Comparison of ENCODE assay signal across 10 cellular contexts in the genomic region with DNA sequence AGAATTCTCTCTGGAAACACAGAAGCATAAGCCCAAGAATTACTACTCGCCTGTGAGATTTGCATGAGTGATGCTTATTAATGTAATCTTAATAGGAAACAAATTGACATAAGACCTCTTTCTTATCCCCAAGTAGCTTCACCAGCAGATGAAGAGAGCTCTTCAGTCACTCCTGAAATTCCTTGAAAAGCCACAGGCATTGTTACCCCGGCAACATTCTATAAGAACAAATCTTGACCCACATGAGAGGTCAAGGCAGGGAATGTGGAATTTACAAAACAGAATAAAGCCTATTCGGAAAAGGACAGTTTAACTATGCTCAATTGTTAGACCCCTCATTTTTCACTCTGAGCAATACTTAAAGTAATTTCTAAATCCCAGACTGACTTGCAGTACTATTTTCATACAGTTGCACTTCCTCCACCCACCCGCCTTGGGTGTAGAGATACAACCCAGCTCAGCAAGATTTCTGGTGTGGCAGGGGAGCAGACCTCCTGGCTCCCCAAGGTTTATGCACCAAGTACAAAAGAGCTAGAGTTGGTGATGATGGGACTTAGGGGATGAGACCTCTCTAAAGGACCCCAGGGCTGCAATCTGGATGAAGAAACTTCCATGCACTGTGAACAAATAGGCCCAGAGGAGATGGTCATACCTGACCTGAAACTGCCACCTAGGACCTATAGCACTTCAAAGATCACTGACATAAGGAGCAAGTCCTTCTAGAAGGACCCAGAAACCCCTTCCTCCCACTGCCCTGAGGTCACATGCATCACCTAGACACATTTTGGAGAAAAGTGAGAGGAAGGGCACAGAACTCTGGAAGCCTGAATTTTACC.
DNase-seq lines count a peak whose midpoint lies in the region; ATAC-seq and TF ChIP-seq lines count a peak whose summit lies in the region.
"Had no signal": no experiment of that assay in that cellular context is flagged by ENCODE, and none has a peak within 500 bp of the region (broad histone marks: within the 10 kb centered on the region; RNA-seq: fewer than 3 reads in every experiment).

No MANE protein-coding gene starts in this region.

- H3K79me1 ChIP-seq in mesenchymal stem cell (replicated peaks; ENCODE audit: low read length, poor library complexity, severe bottlenecking), result no peaks in the 10 kb centered on the region

- CTCF ChIA-PET in HEK293 (lab: Yijun Ruan, JAX), result interaction anchor here (0.7 kb wide), 1 partner anchor 319 kb away, joined by 4 read pairs; no protein-coding TSS in a partner anchor

- H3K27ac ChIP-seq in HEK293 (ENCODE audit: extremely low read depth, low read depth, low read length) (no peak overlapping the region), mesenchymal stem cell (ENCODE audit: low read length, poor library complexity, severe bottlenecking) (no peak overlapping the region), adrenal gland (no peak overlapping the region)

- H3K27me3 ChIP-seq in mesenchymal stem cell (ENCODE audit: control insufficient read depth in 1 of 2, insufficient read depth in 1 of 2, low read length in 2 of 2) (no peaks in the 10 kb centered on the region), adrenal gland (no peaks in the 10 kb centered on the region)

- H3K9me3 ChIP-seq in HEK293 (ENCODE audit: control insufficient read depth, insufficient read depth, low read depth, low read length), result no peaks in the 10 kb centered on the region
- no peaks in the 10 kb centered on the region for H3K9me3 ChIP-seq in mesenchymal stem cell (ENCODE audit: control insufficient read depth, low read length)
- no peaks in the 10 kb centered on the region for H3K9me3 ChIP-seq in adrenal gland (replicated peaks in 1 of 3)

- ATAC-seq in GM18867 (IDR thresholded peaks at IDR 0.05; ENCODE audit: unreplicated experiment) (peak; percentile 99), HG03558 (IDR thresholded peaks at IDR 0.05; ENCODE audit: extremely low read depth, unreplicated experiment) (peak; percentile 71)

- H4K91ac ChIP-seq in mesenchymal stem cell (ENCODE audit: low read length), result no peak overlapping the region

- no peak for TF ChIP-seq POLR2A in adrenal gland (IDR thresholded peaks at IDR 0.05)

- WGBS in mesenchymal stem cell, result 55% methylated on average over 3 of the region's 4 CpGs
- WGBS in adrenal gland, 4 donors, result 69 to 89% (median 88%) methylated on average over 4 of the region's 4 CpGs

- no peak overlapping the region for H2AK5ac ChIP-seq in mesenchymal stem cell (ENCODE audit: low read length, severe bottlenecking)

- peak overlapping the region in 1 of 2 experiments; percentile 72 for H2BK12ac ChIP-seq in mesenchymal stem cell (ENCODE audit: low read length in 2 of 2)

- no peak overlapping the region for H3K18ac ChIP-seq in mesenchymal stem cell (ENCODE audit: low read depth in 1 of 2, low read length in 2 of 2)

- no peak overlapping the region for H3K14ac ChIP-seq in mesenchymal stem cell (ENCODE audit: low read length in 2 of 2)

- no peak overlapping the region for H2BK5ac ChIP-seq in mesenchymal stem cell (ENCODE audit: low read depth, low read length, poor library complexity, severe bottlenecking)

- no peak overlapping the region for H2BK15ac ChIP-seq in mesenchymal stem cell (ENCODE audit: low read depth, poor library complexity, severe bottlenecking)

- no peak overlapping the region for H2BK120ac ChIP-seq in mesenchymal stem cell (ENCODE audit: low read depth, low read length)

- TF ChIP-seq CTCF in HEK293 (tag by site-specific recombination; IDR thresholded peaks at IDR 0.05), result no peak
- no peak for TF ChIP-seq CTCF in adrenal gland (IDR thresholded peaks at IDR 0.05)

- H2AFZ ChIP-seq in mesenchymal stem cell (ENCODE audit: low read depth, low read length), result no peak overlapping the region

- H3K4me1 ChIP-seq in HEK293 (ENCODE audit: control insufficient read depth, insufficient read depth, low read length), result no peaks in the 10 kb centered on the region
- peaks cover 4% of the 10 kb centered on the region for H3K4me1 ChIP-seq in mesenchymal stem cell (ENCODE audit: control insufficient read depth, insufficient read depth, low read depth, low read length)
- no peaks in the 10 kb centered on the region for H3K4me1 ChIP-seq in adrenal gland (replicated peaks in 1 of 2)

- H3K36me3 ChIP-seq in HEK293 (ENCODE audit: control insufficient read depth in 2 of 2, insufficient read depth in 1 of 2, low read length in 2 of 2), result no peaks in the 10 kb centered on the region
- H3K36me3 ChIP-seq in mesenchymal stem cell (ENCODE audit: control insufficient read depth in 1 of 2, insufficient read depth in 2 of 2, low read depth in 1 of 2, low read length in 2 of 2), result no peaks in the 10 kb centered on the region
- no peaks in the 10 kb centered on the region for H3K36me3 ChIP-seq in adrenal gland (replicated peaks in 1 of 2)

- no peak overlapping the region for H4K8ac ChIP-seq in mesenchymal stem cell (ENCODE audit: low read length)

- H3K4ac ChIP-seq in mesenchymal stem cell (ENCODE audit: low read depth in 1 of 2, low read length in 2 of 2), result peak overlapping the region in 1 of 2 experiments; percentile 80

- H3K23ac ChIP-seq in mesenchymal stem cell (ENCODE audit: low read length in 2 of 2), result no peak overlapping the region

- H3K9ac ChIP-seq in mesenchymal stem cell (ENCODE audit: low read length), result no peak overlapping the region

- POLR2A ChIA-PET in HEK293 (lab: Yijun Ruan, JAX), result no interaction called here

- peak; percentile 46 for DNase-seq in mesenchymal stem cell
- no peak for DNase-seq in Kasumi-1 (lab: John Stamatoyannopoulos, UW)
- DNase-seq in dermis blood vessel endothelial cell, result no peak
- no peak for DNase-seq in adrenal gland
- DNase-seq in A172 (ENCODE audit: low spot score), result no peak
- DNase-seq: activated CD4-positive, CD25-positive, alpha-beta regulatory T cell; aorta had no signal

- intact Hi-C loops in adrenal gland (cut with DNase I), result no loop called here

- no peak overlapping the region for H3K4me2 ChIP-seq in mesenchymal stem cell (ENCODE audit: low read length, poor library complexity, severe bottlenecking)

- no peak overlapping the region for H3K4me3 ChIP-seq in HEK293 (ENCODE audit: low read depth, low read length)
- no peak overlapping the region for H3K4me3 ChIP-seq in mesenchymal stem cell (ENCODE audit: insufficient read depth in 1 of 2, low read depth in 1 of 2, low read length in 2 of 2)
- H3K4me3 ChIP-seq in adrenal gland, result no peak overlapping the region

TF ChIP-seq in HEK293, 187 proteins besides CTCF, POLR2A, EP300 and RAD21:
- TF ChIP-seq ZBTB20 (tag by site-specific recombination; IDR thresholded peaks at IDR 0.05), result 0 out of 2 replicates have a peak, but pooled peaks have one; percentile 14
- no peak for TF ChIP-seq ZNF350 (tag by site-specific recombination; IDR thresholded peaks at IDR 0.05)
